Comparison of ENCODE assay signal across 1 cellular context in genomic region chr10:28387141-28387540, GRCh38.
TF ChIP-seq lines count a peak whose summit lies in the region.

No MANE protein-coding gene starts in this region.

TF ChIP-seq in A549, 52 proteins besides CTCF, POLR2A, EP300 and RAD21 (continued from another document):
- TF ChIP-seq ZFP36 (IDR thresholded peaks at IDR 0.05; ENCODE audit: borderline replicate concordance, partially characterized antibody) = no peak
- no peak for TF ChIP-seq TP53 (CRISPR knock-in tag; IDR thresholded peaks at IDR 0.05)
- TF ChIP-seq USF2 (IDR thresholded peaks at IDR 0.05) = no peak
- TF ChIP-seq, protein P1, sequence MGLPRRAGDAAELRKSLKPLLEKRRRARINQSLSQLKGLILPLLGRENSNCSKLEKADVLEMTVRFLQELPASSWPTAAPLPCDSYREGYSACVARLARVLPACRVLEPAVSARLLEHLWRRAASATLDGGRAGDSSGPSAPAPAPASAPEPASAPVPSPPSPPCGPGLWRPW (IDR thresholded peaks at IDR 0.05) = no peak
- TF ChIP-seq CBX2 (IDR thresholded peaks at IDR 0.05; ENCODE audit: borderline replicate concordance, low read depth) = no peak
- no peak for TF ChIP-seq TFCP2L1 (CRISPR knock-in tag; IDR thresholded peaks at IDR 0.05)
- no peak for TF ChIP-seq MAZ (IDR thresholded peaks at IDR 0.05; ENCODE audit: borderline replicate concordance, low read depth, low read length)
- TF ChIP-seq SREBF2 (IDR thresholded peaks at IDR 0.05) = no peak
- TF ChIP-seq, protein P2, sequence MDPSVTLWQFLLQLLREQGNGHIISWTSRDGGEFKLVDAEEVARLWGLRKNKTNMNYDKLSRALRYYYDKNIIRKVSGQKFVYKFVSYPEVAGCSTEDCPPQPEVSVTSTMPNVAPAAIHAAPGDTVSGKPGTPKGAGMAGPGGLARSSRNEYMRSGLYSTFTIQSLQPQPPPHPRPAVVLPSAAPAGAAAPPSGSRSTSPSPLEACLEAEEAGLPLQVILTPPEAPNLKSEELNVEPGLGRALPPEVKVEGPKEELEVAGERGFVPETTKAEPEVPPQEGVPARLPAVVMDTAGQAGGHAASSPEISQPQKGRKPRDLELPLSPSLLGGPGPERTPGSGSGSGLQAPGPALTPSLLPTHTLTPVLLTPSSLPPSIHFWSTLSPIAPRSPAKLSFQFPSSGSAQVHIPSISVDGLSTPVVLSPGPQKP (IDR thresholded peaks at IDR 0.05; ENCODE audit: low read depth, low read length) = no peak
- TF ChIP-seq GATA3 (IDR thresholded peaks at IDR 0.05; ENCODE audit: borderline replicate concordance) = no peak
- TF ChIP-seq HEYL (CRISPR knock-in tag; IDR thresholded peaks at IDR 0.05) = no peak
- no peak for TF ChIP-seq ZC3H11A (IDR thresholded peaks at IDR 0.05)
- TF ChIP-seq HOXA7 (CRISPR knock-in tag; IDR thresholded peaks at IDR 0.05) = no peak
